18 cellular contexts compared by ENCODE assay signal in genomic region chr11:92324890-92325289, GRCh38.
"Had no signal": no experiment of that assay in that cellular context is flagged by ENCODE, and none has a peak within 500 bp of the region (broad histone marks: within the 10 kb centered on the region; RNA-seq: fewer than 3 reads in every experiment).

No MANE protein-coding gene starts in this region.

- H3K4me1 ChIP-seq: gastrocnemius medialis, lower lobe of right lung, suprapubic skin, transverse colon had no signal

- H3K27ac ChIP-seq: gastrocnemius medialis, lower lobe of right lung, ovary, right lobe of liver, suprapubic skin, transverse colon had no signal

- ATAC-seq: effector memory CD8-positive, alpha-beta T cell; gastrocnemius medialis; left ventricle myocardium superior; lower lobe of right lung; naive thymus-derived CD8-positive, alpha-beta T cell; right lobe of liver; stimulated activated naive B cell treated with anti-CD40 and anti-IgM and Interleukin-4, amounts not matched to agents 10 μg/mL and 1 μg/mL and 100 μg/mL, for 72 hours had no signal

- H3K36me3 ChIP-seq: gastrocnemius medialis, lower lobe of right lung, ovary, right lobe of liver, suprapubic skin, transverse colon had no signal

- H3K27me3 ChIP-seq: gastrocnemius medialis, ovary, right lobe of liver, suprapubic skin, transverse colon had no signal

- DNase-seq: cortex of kidney; effector memory CD8-positive, alpha-beta T cell; foreskin fibroblast; gastrocnemius medialis; head of caudate nucleus; left ventricle myocardium superior; lower lobe of right lung; naive thymus-derived CD8-positive, alpha-beta T cell; nephron progenitor cell; occipital lobe; ovary; right lobe of liver; small intestine; stimulated activated CD4-positive, alpha-beta T cell treated with anti-CD3 and anti-CD28 coated beads, Interleukin-15, amount 100 ng/mL, for 24 hours; stimulated activated CD4-positive, alpha-beta T cell treated with anti-CD3 and anti-CD28 coated beads, Interleukin-2, amount 100 ng/mL, for 48 hours; stimulated activated naive B cell treated with anti-CD40 and anti-IgM and Interleukin-4, amounts not matched to agents 10 μg/mL and 1 μg/mL and 100 μg/mL, for 72 hours; transverse colon had no signal

- H3K4me3 ChIP-seq: gastrocnemius medialis, lower lobe of right lung, ovary, right lobe of liver, suprapubic skin, transverse colon had no signal

- H3K9me3 ChIP-seq: gastrocnemius medialis, ovary, right lobe of liver, transverse colon had no signal
